In genomic region chr15:76140069-76140454, GRCh38 we compare ENCODE assay signal across 11 cellular contexts.
DNase-seq lines count a peak whose midpoint lies in the region; ATAC-seq and TF ChIP-seq lines count a peak whose summit lies in the region.
"Had no signal": no experiment of that assay in that cellular context is flagged by ENCODE, and none has a peak within 500 bp of the region (broad histone marks: within the 10 kb centered on the region; RNA-seq: fewer than 3 reads in every experiment).

No MANE protein-coding gene starts in this region.

- ATAC-seq in Right ventricle myocardium inferior (peak; percentile 14), thoracic aorta (ENCODE audit: insufficient number of reproducible peaks, low FRiP score, low read depth) (no peak)

- H3K4me3 ChIP-seq in right atrium auricular region (peak overlapping the region in 1 of 2 donors; percentile 15), cardiac fibroblast (replicated peaks in 1 of 2; ENCODE audit: low read depth in 2 of 2, low read length in 2 of 2) (no peak overlapping the region), thoracic aorta (peak overlapping the region; percentile 52)

- H3K36me3 ChIP-seq in right atrium auricular region (no peaks in the 10 kb centered on the region), thoracic aorta (no peaks in the 10 kb centered on the region)
- H3K36me3 ChIP-seq: breast epithelium had no signal

- H3K36me3 Mint-ChIP-seq in activated CD4-positive, alpha-beta memory T cell treated with anti-CD3 and anti-CD28 coated beads, Interleukin-2, amount 10 ng/mL, durations not matched to agents 7 days and 5 days (ENCODE audit: low read depth) = no peaks in the 10 kb centered on the region

- CTCF ChIA-PET in activated CD4-positive, alpha-beta memory T cell treated with anti-CD3 and anti-CD28 coated beads, Interleukin-2, amount 10 ng/mL, durations not matched to agents 7 days and 5 days (lab: Charles Lee) = interaction anchor here (0.6 to 7.4 kb wide), 18 partner anchors 9 to 412 kb away, joined by 3 to 186 read pairs (median 4); partner anchors contain the start of gene TMEM266

- POLR2A ChIA-PET in activated CD4-positive, alpha-beta memory T cell treated with anti-CD3 and anti-CD28 coated beads, Interleukin-2, amount 10 ng/mL, durations not matched to agents 7 days and 5 days (lab: Charles Lee) = interaction anchor here (1.2 to 1.3 kb wide), 2 partner anchors 10 to 75 kb away, joined by 4 to 5 read pairs; no protein-coding TSS in a partner anchor

- H3K4me1 ChIP-seq in right atrium auricular region = peaks cover 0 to 9% of the 10 kb centered on the region in 2 donors
- H3K4me1 ChIP-seq in thoracic aorta (ENCODE audit: control insufficient read depth in 1 of 2, low read depth in 2 of 2) = peaks cover 8 to 11% of the 10 kb centered on the region in 2 donors
- H3K4me1 ChIP-seq: breast epithelium had no signal

- DNase-seq in Right ventricle myocardium inferior (ENCODE audit: missing footprints) (peak; percentile 79), right atrium auricular region (ENCODE audit: low spot score) (no peak), cardiac fibroblast (ENCODE audit: low read depth in 2 of 2) (peak; percentile 27 to 47), iPS-NIHi7 (ENCODE audit: extremely low spot score) (peak; percentile 55), thoracic aorta (ENCODE audit: low spot score) (no peak), NCI-H226 (no peak), dedifferentiated amniotic fluid mesenchymal stem cell (ENCODE audit: extremely low spot score) (no peak)
- DNase-seq in activated CD4-positive, alpha-beta memory T cell treated with anti-CD3 and anti-CD28 coated beads, Interleukin-2, amount 10 ng/mL, durations not matched to agents 7 days and 5 days = no peak

- no peak overlapping the region for H3K4me3 Mint-ChIP-seq in activated CD4-positive, alpha-beta memory T cell treated with anti-CD3 and anti-CD28 coated beads, Interleukin-2, amount 10 ng/mL, durations not matched to agents 7 days and 5 days
- H3K4me3 Mint-ChIP-seq: activated CD8-positive, alpha-beta T cell treated with anti-CD3 and anti-CD28 coated beads for 36 hours; neural crest cell had no signal

- TF ChIP-seq CTCF in right atrium auricular region (IDR thresholded peaks at IDR 0.05) (no peak), cardiac fibroblast (IDR thresholded peaks at IDR 0.05; ENCODE audit: low read depth, low read length) (no peak), thoracic aorta (IDR thresholded peaks at IDR 0.05) (no peak)

- H3K27me3 ChIP-seq in right atrium auricular region (no peaks in the 10 kb centered on the region), thoracic aorta (replicated peaks; ENCODE audit: insufficient read depth) (no peaks in the 10 kb centered on the region)
- H3K27me3 ChIP-seq: breast epithelium had no signal

- H3K27me3 Mint-ChIP-seq in activated CD4-positive, alpha-beta memory T cell treated with anti-CD3 and anti-CD28 coated beads, Interleukin-2, amount 10 ng/mL, durations not matched to agents 7 days and 5 days = peaks cover 37% of the 10 kb centered on the region

- H3K27ac Mint-ChIP-seq in activated CD4-positive, alpha-beta memory T cell treated with anti-CD3 and anti-CD28 coated beads, Interleukin-2, amount 10 ng/mL, durations not matched to agents 7 days and 5 days = no peak overlapping the region
- H3K27ac Mint-ChIP-seq: activated CD8-positive, alpha-beta T cell treated with anti-CD3 and anti-CD28 coated beads for 36 hours had no signal

- H3K9me3 ChIP-seq in right atrium auricular region = no peaks in the 10 kb centered on the region
- H3K9me3 ChIP-seq in thoracic aorta = no peaks in the 10 kb centered on the region
- H3K9me3 ChIP-seq: breast epithelium had no signal

- H3K27ac ChIP-seq in right atrium auricular region = no peak overlapping the region
- no peak overlapping the region for H3K27ac ChIP-seq in thoracic aorta
- H3K27ac ChIP-seq: breast epithelium had no signal

- intact Hi-C loops in Right ventricle myocardium inferior (cut with DNase I) = no loop called here

- H3K4me1 Mint-ChIP-seq in activated CD4-positive, alpha-beta memory T cell treated with anti-CD3 and anti-CD28 coated beads, Interleukin-2, amount 10 ng/mL, durations not matched to agents 7 days and 5 days = peaks cover 17% of the 10 kb centered on the region

- no peaks in the 10 kb centered on the region for H3K9me3 Mint-ChIP-seq in activated CD4-positive, alpha-beta memory T cell treated with anti-CD3 and anti-CD28 coated beads, Interleukin-2, amount 10 ng/mL, durations not matched to agents 7 days and 5 days
- H3K9me3 Mint-ChIP-seq: activated CD8-positive, alpha-beta T cell treated with anti-CD3 and anti-CD28 coated beads for 36 hours; neural crest cell had no signal

Comparison
In these comparisons a context has a peak if more than half of its experiments do, and no peak if none do; other contexts are left out.
1. DNase-seq: peak in Right ventricle myocardium inferior (single experiment), cardiac fibroblast (2 of 2) and iPS-NIHi7 (single experiment); none in right atrium auricular region (single experiment), thoracic aorta (single experiment), NCI-H226 (single experiment), dedifferentiated amniotic fluid mesenchymal stem cell (single experiment) and activated CD4-positive, alpha-beta memory T cell treated with anti-CD3 and anti-CD28 coated beads, Interleukin-2, amount 10 ng/mL, durations not matched to agents 7 days and 5 days (single experiment).